Comparison of ENCODE assay signal across 8 cellular contexts in the genomic region with DNA sequence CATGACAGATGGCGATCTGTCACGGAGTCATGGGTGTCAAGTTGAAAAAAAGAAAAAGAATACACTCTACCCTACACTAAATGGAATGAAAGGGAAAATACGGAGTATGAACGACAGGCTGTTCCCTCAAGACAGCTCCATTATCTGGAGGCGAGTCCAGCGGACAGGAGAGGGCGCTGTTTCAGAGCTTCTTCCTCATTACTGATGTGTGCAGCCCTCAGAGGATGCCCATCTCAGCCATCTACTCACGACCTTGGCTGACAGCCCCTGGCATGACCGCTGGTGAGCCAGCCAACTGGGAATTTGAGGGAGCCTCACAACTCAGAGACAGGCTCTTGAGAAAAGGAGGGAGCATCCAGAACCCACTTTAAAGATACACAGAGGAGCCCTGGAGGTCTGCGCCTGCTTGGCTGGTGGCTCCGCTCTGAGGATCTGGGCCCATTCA. TPM values are rescaled to one million over a fixed set of nuclear protein-coding genes. Genes with fewer than 3 reads are reported as not detected.
DNase-seq lines count a peak whose midpoint lies in the region; ATAC-seq, FAIRE-seq and TF ChIP-seq lines count a peak whose summit lies in the region.

No MANE protein-coding gene starts in this region.

- no peak overlapping the region for H3K27ac ChIP-seq in suprapubic skin

- no peaks in the 10 kb centered on the region for H3K27me3 ChIP-seq in suprapubic skin

- H3K36me3 ChIP-seq in suprapubic skin: no peaks in the 10 kb centered on the region

- ATAC-seq in HG03354 (IDR thresholded peaks at IDR 0.05; ENCODE audit: poor library complexity, severe bottlenecking, unreplicated experiment) (peak; percentile 22), omental fat pad (ENCODE audit: low FRiP score) (peak; percentile 29)

- peaks cover 13% of the 10 kb centered on the region for H3K4me1 ChIP-seq in suprapubic skin

- no peak overlapping the region for H3K4me3 ChIP-seq in foreskin fibroblast (ENCODE audit: low read depth in 1 of 2, low read length in 2 of 2)
- H3K4me3 ChIP-seq in suprapubic skin: no peak overlapping the region

- 27% methylated on average over 10 of the region's 11 CpGs for WGBS in suprapubic skin

- peak; percentile 47 for DNase-seq in RCC 7860 (ENCODE audit: low spot score)
- DNase-seq in activated T-helper 1 cell treated with anti-CD3 and anti-CD28 coated beads, Interleukin-2, amount 50 U/mL, for 16 hours (ENCODE audit: low read depth in 1 of 2, low spot score in 1 of 2): peak; percentile 56 to 67
- DNase-seq in foreskin fibroblast: peak; percentile 91 to 97
- peak; percentile 82 for DNase-seq in omental fat pad (ENCODE audit: low spot score)
- peak in 1 of 2 donors; percentile 85 for DNase-seq in suprapubic skin (ENCODE audit: low spot score in 2 of 2)
- DNase-seq in NCI-H510A (lab: John Stamatoyannopoulos, UW): no peak

- no peak for TF ChIP-seq POLR2A in suprapubic skin (IDR thresholded peaks at IDR 0.05)

- no peaks in the 10 kb centered on the region for H3K9me3 ChIP-seq in suprapubic skin

- no peak for TF ChIP-seq EP300 in suprapubic skin (IDR thresholded peaks at IDR 0.05)

- FAIRE-seq in G401.6 (lab: Jason Lieb, UNC): peak; percentile 34
- FAIRE-seq in RCC 7860 (lab: Jason Lieb, UNC): no peak

- TF ChIP-seq CTCF in foreskin fibroblast (IDR thresholded peaks at IDR 0.05; ENCODE audit: low read depth, low read length): peak; percentile 81
- TF ChIP-seq CTCF in omental fat pad (IDR thresholded peaks at IDR 0.05): peak in 1 of 3 donors; percentile 31
- peak; percentile 63 to 76 for TF ChIP-seq CTCF in suprapubic skin (IDR thresholded peaks at IDR 0.05)

RNA-seq across cellular contexts. Expression of gene SMNDC1, which starts 49.6 kb away (rescaled TPM):
- total RNA-seq in omental fat pad (10 to 100 TPM in 2 of 4 donors, 1 to 10 TPM in 2; 8.1 to 20.4 (median 14.1) TPM), suprapubic skin (10 to 100 TPM; 10.3 to 15.8 (median 12.8) TPM)
